ENCODE assay signal across 8 cellular contexts in genomic region chr1:234808943-234809856, GRCh38.
A peak's percentile ranks its signal among the peaks of the same experiment; 100 is the strongest.
DNase-seq lines count a peak whose midpoint lies in the region; ATAC-seq and TF ChIP-seq lines count a peak whose summit lies in the region.
"Not testable (repeated sequence)": the region's sequence is repeated elsewhere in the genome, so short reads cannot be mapped to it uniquely, and the experiment has no call there.

No MANE protein-coding gene starts in this region.

- H3K4me1 Mint-ChIP-seq in Calu3 (ENCODE audit: low read depth, unreplicated experiment): not testable (repeated sequence)

- DNase-seq in Calu3 (peak; percentile 26), M059J (ENCODE audit: low read depth) (peak; percentile 81), ascending aorta (ENCODE audit: low spot score in 2 of 2) (peak; percentile 33 to 89), fibroblast of the aortic adventitia (ENCODE audit: low read depth) (peak; percentile 54)
- DNase-seq in lower lobe of right lung; stimulated activated naive CD8-positive, alpha-beta T cell treated with anti-CD3 and anti-CD28 coated beads, Interleukin-15, Interleukin-2, amounts not matched to agents 100 U/mL and 50 U/mL, for 24 hours: not testable (repeated sequence)

- H3K9me3 Mint-ChIP-seq in Calu3 (ENCODE audit: low read depth, unreplicated experiment): not testable (repeated sequence)

- not testable (repeated sequence) for H3K9me3 ChIP-seq in ascending aorta, lower lobe of right lung

- not testable (repeated sequence) for H3K4me3 Mint-ChIP-seq in Calu3 (ENCODE audit: low read depth, unreplicated experiment)

- H3K36me3 ChIP-seq in ascending aorta, lower lobe of right lung: not testable (repeated sequence)

- not testable (repeated sequence) for H3K27me3 Mint-ChIP-seq in Calu3 (ENCODE audit: unreplicated experiment)

- not testable (repeated sequence) for BruUV-seq in Calu3 (replicated peaks; lab: Mats Ljungman, UMichigan)

- CTCF ChIA-PET in Calu3 (lab: Charles Lee): interaction anchor here (0.6 kb wide), 1 partner anchor 160 kb away, joined by 3 read pairs; no protein-coding TSS in a partner anchor

- not testable (repeated sequence) for H3K4me1 ChIP-seq in ascending aorta, lower lobe of right lung

- peak; percentile 85 for ATAC-seq in GM19351 (IDR thresholded peaks at IDR 0.05; ENCODE audit: unreplicated experiment)
- ATAC-seq in HG02870 (IDR thresholded peaks at IDR 0.05; ENCODE audit: unreplicated experiment): peak; percentile 68
- peak; percentile 31 to 71 for ATAC-seq in lower lobe of right lung
- ATAC-seq in stimulated activated naive CD8-positive, alpha-beta T cell treated with anti-CD3 and anti-CD28 coated beads, Interleukin-15, Interleukin-2, amounts not matched to agents 100 U/mL and 50 U/mL, for 24 hours: peak; percentile 34

- H3K36me3 Mint-ChIP-seq in Calu3 (ENCODE audit: insufficient read depth, unreplicated experiment): not testable (repeated sequence)

- intact Hi-C loops in Calu3 (cut with micrococcal nuclease; ENCODE audit: unreplicated experiment); ascending aorta (cut with DNase I); lower lobe of right lung (cut with DNase I): not testable (repeated sequence)

- not testable (repeated sequence) for H3K4me3 ChIP-seq in ascending aorta; fibroblast of the aortic adventitia (ENCODE audit: low read depth, low read length); lower lobe of right lung

- H3K27ac Mint-ChIP-seq in Calu3 (ENCODE audit: unreplicated experiment): not testable (repeated sequence)

- peak overlapping the region in 1 of 2 donors; percentile 47 for H3K27ac ChIP-seq in ascending aorta
- H3K27ac ChIP-seq in lower lobe of right lung: not testable (repeated sequence)

- H3K27me3 ChIP-seq in ascending aorta; lower lobe of right lung (ENCODE audit: low read depth): not testable (repeated sequence)

- TF ChIP-seq CTCF in Calu3 (IDR thresholded peaks at IDR 0.05; ENCODE audit: unreplicated experiment); ascending aorta (IDR thresholded peaks at IDR 0.05); fibroblast of the aortic adventitia (IDR thresholded peaks at IDR 0.05; ENCODE audit: insufficient read depth, low read length); lower lobe of right lung (IDR thresholded peaks at IDR 0.05): not testable (repeated sequence)

Comparison
In these comparisons a context has a peak if more than half of its experiments do, and no peak if none do; other contexts are left out.
1. ATAC-seq: peak in every context shown above with its lines; median percentile 85 in GM19351; 68 in HG02870; 51 in lower lobe of right lung; 34 in stimulated activated naive CD8-positive, alpha-beta T cell treated with anti-CD3 and anti-CD28 coated beads, Interleukin-15, Interleukin-2, amounts not matched to agents 100 U/mL and 50 U/mL, for 24 hours.